In the genomic region with DNA sequence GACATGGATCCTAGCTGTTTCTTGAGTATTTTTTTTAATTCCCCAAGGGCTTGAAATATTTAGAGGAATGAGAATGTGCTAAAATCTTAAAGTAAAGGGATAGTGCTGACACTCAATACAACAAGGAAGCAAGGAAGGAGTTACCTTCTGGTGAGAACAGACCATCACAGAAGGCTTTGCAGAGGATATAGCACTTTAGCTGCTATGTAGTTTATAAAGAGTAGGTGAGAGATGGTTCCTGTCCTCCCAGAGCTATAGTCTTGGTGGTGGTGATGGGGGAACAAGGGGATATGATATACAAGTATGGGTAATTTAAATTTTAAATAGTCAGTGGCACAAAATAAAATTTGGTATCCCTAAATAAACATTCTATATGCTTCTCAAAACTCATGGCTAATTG, we compare ENCODE assay signal across 22 cellular contexts. TPM values are rescaled to one million over a fixed set of nuclear protein-coding genes. Genes with fewer than 3 reads are reported as not detected.
A peak's percentile ranks its signal among the peaks of the same experiment; 100 is the strongest.
DNase-seq lines count a peak whose midpoint lies in the region; ATAC-seq, FAIRE-seq and TF ChIP-seq lines count a peak whose summit lies in the region.
"Had no signal": no experiment of that assay in that cellular context is flagged by ENCODE, and none has a peak within 500 bp of the region (broad histone marks: within the 10 kb centered on the region; RNA-seq: fewer than 3 reads in every experiment).

No MANE protein-coding gene starts in this region.

- no peak overlapping the region for H3K4me3 Mint-ChIP-seq in activated CD4-positive, alpha-beta memory T cell treated with anti-CD3 and anti-CD28 coated beads for 36 hours
- H3K4me3 Mint-ChIP-seq: endodermal cell had no signal

- H3K27me3 ChIP-seq in left ventricle myocardium inferior (ENCODE audit: low read depth), result no peaks in the 10 kb centered on the region
- no peaks in the 10 kb centered on the region for H3K27me3 ChIP-seq in right atrium auricular region
- H3K27me3 ChIP-seq in SU-DHL-6 (ENCODE audit: low read length), result no peaks in the 10 kb centered on the region
- H3K27me3 ChIP-seq in mesenchymal stem cell (ENCODE audit: control insufficient read depth in 1 of 2, insufficient read depth in 1 of 2, low read length in 2 of 2), result no peaks in the 10 kb centered on the region
- H3K27me3 ChIP-seq: BLaER1, sigmoid colon, uterus had no signal

- no peak overlapping the region for H2BK5ac ChIP-seq in mesenchymal stem cell (ENCODE audit: low read depth, low read length, poor library complexity, severe bottlenecking)

- H3K79me1 ChIP-seq in mesenchymal stem cell (replicated peaks; ENCODE audit: low read length, poor library complexity, severe bottlenecking), result no peaks in the 10 kb centered on the region

- H4K91ac ChIP-seq in mesenchymal stem cell (ENCODE audit: low read length), result no peak overlapping the region

- H3K23ac ChIP-seq in mesenchymal stem cell (ENCODE audit: low read length in 2 of 2), result no peak overlapping the region

- H3K4me1 Mint-ChIP-seq in activated CD4-positive, alpha-beta memory T cell treated with anti-CD3 and anti-CD28 coated beads for 36 hours (ENCODE audit: low read depth), result no peaks in the 10 kb centered on the region

- no peak for ATAC-seq in GM19023 (IDR thresholded peaks at IDR 0.05; ENCODE audit: unreplicated experiment)
- ATAC-seq: naive thymus-derived CD4-positive, alpha-beta T cell had no signal

- no peak overlapping the region for H3K4me3 ChIP-seq in left ventricle myocardium inferior
- H3K4me3 ChIP-seq in right atrium auricular region, result no peak overlapping the region
- no peak overlapping the region for H3K4me3 ChIP-seq in SU-DHL-6 (ENCODE audit: insufficient read depth, low read length, poor library complexity, severe bottlenecking)
- H3K4me3 ChIP-seq in mesenchymal stem cell (ENCODE audit: insufficient read depth in 1 of 2, low read depth in 1 of 2, low read length in 2 of 2), result no peak overlapping the region
- H3K4me3 ChIP-seq: BLaER1, sigmoid colon, uterus had no signal

- no peak overlapping the region for H3K4me2 ChIP-seq in SU-DHL-6 (ENCODE audit: low read depth, low read length, poor library complexity, severe bottlenecking)
- no peak overlapping the region for H3K4me2 ChIP-seq in mesenchymal stem cell (ENCODE audit: low read length, poor library complexity, severe bottlenecking)

- peaks cover 10% of the 10 kb centered on the region for H3K36me3 Mint-ChIP-seq in activated CD4-positive, alpha-beta memory T cell treated with anti-CD3 and anti-CD28 coated beads for 36 hours

- no peak overlapping the region for H3K4ac ChIP-seq in mesenchymal stem cell (ENCODE audit: low read depth in 1 of 2, low read length in 2 of 2)

- H2AFZ ChIP-seq in SU-DHL-6 (ENCODE audit: low read depth, low read length, severe bottlenecking) (peak overlapping the region; percentile 68), mesenchymal stem cell (ENCODE audit: low read depth, low read length) (no peak overlapping the region)

- no peaks in the 10 kb centered on the region for H3K9me3 Mint-ChIP-seq in activated CD4-positive, alpha-beta memory T cell treated with anti-CD3 and anti-CD28 coated beads for 36 hours
- H3K9me3 Mint-ChIP-seq: activated CD4-positive, alpha-beta T cell treated with anti-CD3 and anti-CD28 coated beads, Interleukin-2, amount 10 ng/mL, durations not matched to agents 24 days and 14 days; endodermal cell had no signal

- H3K27ac Mint-ChIP-seq in activated CD4-positive, alpha-beta memory T cell treated with anti-CD3 and anti-CD28 coated beads for 36 hours, result no peak overlapping the region
- H3K27ac Mint-ChIP-seq: activated CD4-positive, alpha-beta T cell treated with anti-CD3 and anti-CD28 coated beads, Interleukin-2, amount 10 ng/mL, durations not matched to agents 24 days and 14 days; endodermal cell had no signal

- CTCF ChIA-PET in activated CD4-positive, alpha-beta memory T cell treated with anti-CD3 and anti-CD28 coated beads for 36 hours (lab: Charles Lee), result interaction anchor here (0.7 to 1.5 kb wide), 2 partner anchors 17 to 21 kb away, joined by 3 read pairs; no protein-coding TSS in a partner anchor

- no peaks in the 10 kb centered on the region for H3K79me2 ChIP-seq in SU-DHL-6 (ENCODE audit: insufficient read depth, low read length)

- H3K18ac ChIP-seq in mesenchymal stem cell (ENCODE audit: low read depth in 1 of 2, low read length in 2 of 2), result no peak overlapping the region

- H2BK12ac ChIP-seq in mesenchymal stem cell (ENCODE audit: low read length in 2 of 2), result no peak overlapping the region

- no peak overlapping the region for H2BK15ac ChIP-seq in mesenchymal stem cell (ENCODE audit: low read depth, poor library complexity, severe bottlenecking)

- H3K9me2 ChIP-seq in SU-DHL-6 (replicated peaks; ENCODE audit: insufficient read depth, low read length), result no peaks in the 10 kb centered on the region

- H3K27me3 Mint-ChIP-seq in activated CD4-positive, alpha-beta memory T cell treated with anti-CD3 and anti-CD28 coated beads for 36 hours, result no peaks in the 10 kb centered on the region
- H3K27me3 Mint-ChIP-seq: activated CD4-positive, alpha-beta T cell treated with anti-CD3 and anti-CD28 coated beads, Interleukin-2, amount 10 ng/mL, durations not matched to agents 24 days and 14 days; naive thymus-derived CD4-positive, alpha-beta T cell had no signal

- POLR2A ChIA-PET in activated CD4-positive, alpha-beta memory T cell treated with anti-CD3 and anti-CD28 coated beads for 36 hours (lab: Charles Lee), result no interaction called here

- peaks cover 13% of the 10 kb centered on the region for H3K9me3 ChIP-seq in left ventricle myocardium inferior (replicated peaks)
- H3K9me3 ChIP-seq in right atrium auricular region, result no peaks in the 10 kb centered on the region
- H3K9me3 ChIP-seq in SU-DHL-6 (ENCODE audit: insufficient read depth, low read length), result no peaks in the 10 kb centered on the region
- H3K9me3 ChIP-seq in mesenchymal stem cell (ENCODE audit: control insufficient read depth, low read length), result no peaks in the 10 kb centered on the region
- H3K9me3 ChIP-seq: uterus had no signal

- FAIRE-seq in urothelium cell line (lab: Jason Lieb, UNC), result no peak
- FAIRE-seq: A204.1 had no signal

- H3K4me1 ChIP-seq in left ventricle myocardium inferior (peaks cover 9% of the 10 kb centered on the region), right atrium auricular region (no peaks in the 10 kb centered on the region), mesenchymal stem cell (ENCODE audit: control insufficient read depth, insufficient read depth, low read depth, low read length) (peaks cover 4% of the 10 kb centered on the region)
- H3K4me1 ChIP-seq: sigmoid colon, uterus had no signal

- no peak overlapping the region for H3K9ac ChIP-seq in SU-DHL-6 (ENCODE audit: low read length)
- peak overlapping the region; percentile 80 for H3K9ac ChIP-seq in mesenchymal stem cell (ENCODE audit: low read length)
- H3K9ac ChIP-seq: BLaER1 had no signal

- DNase-seq in left ventricle myocardium inferior (no peak), right atrium auricular region (ENCODE audit: low spot score) (no peak), mesenchymal stem cell (no peak), urothelium cell line (ENCODE audit: low spot score) (no peak)
- no peak for DNase-seq in NK-92 treated with Interleukin-12 subunit alpha and Interleukin-12 subunit beta, amount 100 ng/mL, for 24 hours (lab: John Stamatoyannopoulos, UW)
- no peak for DNase-seq in activated CD4-positive, alpha-beta memory T cell treated with anti-CD3 and anti-CD28 coated beads for 36 hours
- DNase-seq: activated CD4-positive, alpha-beta T cell treated with anti-CD3 and anti-CD28 coated beads, Interleukin-2, amount 10 ng/mL, durations not matched to agents 24 days and 14 days; activated naive CD4-positive, alpha-beta T cell; cerebellar nuclear complex; endodermal cell; head of caudate nucleus; KG1; naive thymus-derived CD4-positive, alpha-beta T cell; NCI-H1092 treated with DMSO at 0.1 percent for 48 hours; NCI-H510A; sigmoid colon; stimulated activated CD4-positive, alpha-beta T cell treated with anti-CD3 and anti-CD28 coated beads, Interleukin-2, amount 100 ng/mL, for 48 hours; uterus had no signal

- no peaks in the 10 kb centered on the region for H4K20me1 ChIP-seq in SU-DHL-6 (ENCODE audit: low read depth, low read length)
- H4K20me1 ChIP-seq: BLaER1 had no signal

- TF ChIP-seq CTCF in left ventricle myocardium inferior (IDR thresholded peaks at IDR 0.05; ENCODE audit: borderline replicate concordance), result no peak
- no peak for TF ChIP-seq CTCF in right atrium auricular region (IDR thresholded peaks at IDR 0.05)
- TF ChIP-seq CTCF in SU-DHL-6 (IDR thresholded peaks at IDR 0.05; ENCODE audit: insufficient read depth, low read length, poor library complexity, severe bottlenecking), result no peak

- no peak overlapping the region for H3K14ac ChIP-seq in mesenchymal stem cell (ENCODE audit: low read length in 2 of 2)

- no peaks in the 10 kb centered on the region for H3F3A ChIP-seq in SU-DHL-6 (ENCODE audit: insufficient read depth)

- no peak overlapping the region for H2AK5ac ChIP-seq in mesenchymal stem cell (ENCODE audit: low read length, severe bottlenecking)

- no peak overlapping the region for H2BK120ac ChIP-seq in mesenchymal stem cell (ENCODE audit: low read depth, low read length)

- no peak overlapping the region for H4K8ac ChIP-seq in mesenchymal stem cell (ENCODE audit: low read length)

- H3K36me3 ChIP-seq in left ventricle myocardium inferior (peaks cover 16% of the 10 kb centered on the region), right atrium auricular region (peaks cover 14% of the 10 kb centered on the region), SU-DHL-6 (ENCODE audit: low read length) (no peaks in the 10 kb centered on the region), mesenchymal stem cell (ENCODE audit: control insufficient read depth in 1 of 2, insufficient read depth in 2 of 2, low read depth in 1 of 2, low read length in 2 of 2) (no peaks in the 10 kb centered on the region)
- H3K36me3 ChIP-seq: uterus had no signal

- intact Hi-C loops in left ventricle myocardium inferior (cut with micrococcal nuclease), result no loop called here
- intact Hi-C loops in activated CD4-positive, alpha-beta memory T cell treated with anti-CD3 and anti-CD28 coated beads for 36 hours (cut with micrococcal nuclease), result no loop called here

- H3K27ac ChIP-seq in left ventricle myocardium inferior (replicated peaks) (peak overlapping the region; percentile 33), right atrium auricular region (peak overlapping the region in 1 of 2 donors; percentile 13), SU-DHL-6 (ENCODE audit: low read depth, low read length) (no peak overlapping the region), mesenchymal stem cell (ENCODE audit: low read length, poor library complexity, severe bottlenecking) (no peak overlapping the region)
- H3K27ac ChIP-seq: BLaER1, sigmoid colon, uterus had no signal

RNA-seq across cellular contexts. Expression of a gene that starts 47.6 kb away (rescaled TPM):
- 13.8 TPM for total RNA-seq in left ventricle myocardium inferior
- total RNA-seq in right atrium auricular region, result 10 to 100 TPM in 1 of 2 donors, 1 to 10 TPM in 1; 8.3 to 11.5 TPM
- polyA plus RNA-seq in mesenchymal stem cell (2013, experiment 1 of 2), result 6.0 TPM
- polyA plus RNA-seq in mesenchymal stem cell (2013, experiment 2 of 2), result 6.5 TPM
- total RNA-seq in activated CD4-positive, alpha-beta memory T cell treated with anti-CD3 and anti-CD28 coated beads for 36 hours, result 1 to 10 TPM; 5.4 to 6.5 TPM
